15 cellular contexts compared by ENCODE assay signal in the genomic region with DNA sequence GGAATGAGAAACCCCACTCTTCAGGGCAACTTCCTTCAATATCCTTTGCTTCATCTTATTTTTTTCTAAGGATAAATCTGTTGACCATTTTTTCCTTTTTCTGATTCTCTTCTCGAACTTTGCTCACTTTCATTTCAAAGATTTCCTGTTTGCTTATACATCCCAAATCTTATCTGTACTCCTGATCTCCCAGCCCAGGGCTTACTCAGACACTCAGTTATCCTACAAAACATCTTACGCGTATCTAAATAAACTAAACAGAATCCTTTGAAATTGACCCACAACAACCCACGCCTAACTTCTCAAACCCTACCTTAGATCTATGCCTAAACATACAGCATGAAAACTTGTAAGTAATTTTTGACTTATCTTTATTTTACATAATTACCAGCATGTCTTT.
"Had no signal": no experiment of that assay in that cellular context is flagged by ENCODE, and none has a peak within 500 bp of the region (broad histone marks: within the 10 kb centered on the region; RNA-seq: fewer than 3 reads in every experiment).

No MANE protein-coding gene starts in this region.

- H3K4me1 ChIP-seq: gastroesophageal sphincter, left ventricle myocardium inferior, thyroid gland, uterus had no signal

- H3K36me3 ChIP-seq: cardiac muscle cell, gastroesophageal sphincter, left ventricle myocardium inferior, ovary, thyroid gland, uterus had no signal

- H3K27ac ChIP-seq: cardiac muscle cell, gastroesophageal sphincter, left ventricle myocardium inferior, ovary, thyroid gland, uterus had no signal

- H3K4me3 Mint-ChIP-seq: activated CD4-positive, alpha-beta T cell treated with anti-CD3 and anti-CD28 coated beads, Interleukin-2, amount 10 ng/mL, durations not matched to agents 24 days and 14 days; activated naive CD8-positive, alpha-beta T cell treated with anti-CD3 and anti-CD28 coated beads, Interleukin-2, amount 50 U/mL, for 24 hours; memory B cell; nephron progenitor cell; WTC11 had no signal

- H3K27me3 ChIP-seq: cardiac muscle cell, gastroesophageal sphincter, ovary, thyroid gland, uterus had no signal

- H3K9me3 Mint-ChIP-seq: activated naive CD8-positive, alpha-beta T cell treated with anti-CD3 and anti-CD28 coated beads, Interleukin-2, amount 50 U/mL, for 24 hours; memory B cell; nephron progenitor cell; WTC11 had no signal

- H3K4me3 ChIP-seq: cardiac muscle cell, gastroesophageal sphincter, left ventricle myocardium inferior, ovary, thyroid gland, uterus had no signal

- ATAC-seq: activated naive CD8-positive, alpha-beta T cell treated with anti-CD3 and anti-CD28 coated beads, Interleukin-2, amount 50 U/mL, for 24 hours; gastroesophageal sphincter; WTC11 had no signal

- H3K27me3 Mint-ChIP-seq: activated CD4-positive, alpha-beta T cell treated with anti-CD3 and anti-CD28 coated beads, Interleukin-2, amount 10 ng/mL, durations not matched to agents 24 days and 14 days; activated naive CD8-positive, alpha-beta T cell treated with anti-CD3 and anti-CD28 coated beads, Interleukin-2, amount 50 U/mL, for 24 hours; memory B cell had no signal

- H3K27ac Mint-ChIP-seq: activated CD4-positive, alpha-beta T cell treated with anti-CD3 and anti-CD28 coated beads, Interleukin-2, amount 10 ng/mL, durations not matched to agents 24 days and 14 days; activated naive CD8-positive, alpha-beta T cell treated with anti-CD3 and anti-CD28 coated beads, Interleukin-2, amount 50 U/mL, for 24 hours; memory B cell; nephron progenitor cell; WTC11 had no signal

- H3K9me3 ChIP-seq: gastroesophageal sphincter, left ventricle myocardium inferior, ovary, thyroid gland, uterus had no signal

- H3K36me3 Mint-ChIP-seq: WTC11 had no signal

- H3K4me1 Mint-ChIP-seq: activated naive CD8-positive, alpha-beta T cell treated with anti-CD3 and anti-CD28 coated beads, Interleukin-2, amount 50 U/mL, for 24 hours; memory B cell; nephron progenitor cell had no signal

- DNase-seq: activated CD4-positive, alpha-beta T cell treated with anti-CD3 and anti-CD28 coated beads, Interleukin-2, amount 10 ng/mL, durations not matched to agents 24 days and 14 days; activated CD8-positive, alpha-beta memory T cell treated with anti-CD3 and anti-CD28 coated beads for 24 hours; activated effector memory CD4-positive, alpha-beta T cell treated with Interleukin-2 at 50 U/mL for 16 hours; activated naive CD8-positive, alpha-beta T cell treated with anti-CD3 and anti-CD28 coated beads, Interleukin-2, amount 50 U/mL, for 24 hours; kidney; left ventricle myocardium inferior; nephron progenitor cell; ovary; stimulated activated CD4-positive, alpha-beta T cell treated with anti-CD3 and anti-CD28 coated beads, Interleukin-15, amount 100 ng/mL, for 24 hours; thyroid gland; uterus had no signal
